ENCODE assay signal across 13 cellular contexts in genomic region chr19:15871570-15871969, GRCh38. TPM values are rescaled to one million over a fixed set of nuclear protein-coding genes. Genes with fewer than 3 reads are reported as not detected.
DNase-seq lines count a peak whose midpoint lies in the region; ATAC-seq, FAIRE-seq and TF ChIP-seq lines count a peak whose summit lies in the region.
"Had no signal": no experiment of that assay in that cellular context is flagged by ENCODE, and none has a peak within 500 bp of the region (broad histone marks: within the 10 kb centered on the region; RNA-seq: fewer than 3 reads in every experiment).

No MANE protein-coding gene starts in this region.

- FAIRE-seq in urothelium cell line (lab: Jason Lieb, UNC): no peak

- intact Hi-C loops in CD4-positive, alpha-beta T cell (cut with DNase I, micrococcal nuclease): no loop called here
- intact Hi-C loops in activated B cell treated with CpG ODN at 0.5 μM for 24 hours (cut with micrococcal nuclease): no loop called here

- peaks cover 28% of the 10 kb centered on the region for H3K27me3 Mint-ChIP-seq in CD4-positive, alpha-beta T cell
- peaks cover 17% of the 10 kb centered on the region for H3K27me3 Mint-ChIP-seq in activated B cell treated with CpG ODN at 0.5 μM for 24 hours
- no peaks in the 10 kb centered on the region for H3K27me3 Mint-ChIP-seq in progenitor cell of endocrine pancreas

- CTCF ChIA-PET in CD4-positive, alpha-beta T cell (lab: Charles Lee): no interaction called here
- CTCF ChIA-PET in activated B cell treated with CpG ODN at 0.5 μM for 24 hours (lab: Charles Lee): no interaction called here

- H3K27ac Mint-ChIP-seq in CD4-positive, alpha-beta T cell: no peak overlapping the region
- H3K27ac Mint-ChIP-seq in activated B cell treated with CpG ODN at 0.5 μM for 24 hours (no peak overlapping the region), progenitor cell of endocrine pancreas (no peak overlapping the region)

- peak; percentile 32 for ATAC-seq in CD4-positive, alpha-beta T cell (ENCODE audit: poor library complexity)
- ATAC-seq in activated B cell treated with CpG ODN at 0.5 μM for 24 hours (ENCODE audit: low read depth): no peak
- no peak for ATAC-seq in GM18870 (IDR thresholded peaks at IDR 0.05; ENCODE audit: unreplicated experiment)
- ATAC-seq: gastroesophageal sphincter had no signal

- peaks cover 4% of the 10 kb centered on the region for H3K9me3 Mint-ChIP-seq in CD4-positive, alpha-beta T cell
- H3K9me3 Mint-ChIP-seq in activated B cell treated with CpG ODN at 0.5 μM for 24 hours (peaks cover 11% of the 10 kb centered on the region), progenitor cell of endocrine pancreas (ENCODE audit: low read depth) (peaks cover 43% of the 10 kb centered on the region)

- POLR2A ChIA-PET in CD4-positive, alpha-beta T cell (lab: Charles Lee): interaction anchor here (1.5 kb wide), 1 partner anchor 35 kb away, joined by 7 read pairs; no protein-coding TSS in a partner anchor
- POLR2A ChIA-PET in activated B cell treated with CpG ODN at 0.5 μM for 24 hours (lab: Charles Lee): interaction anchor here (1.3 kb wide), 1 partner anchor 35 kb away, joined by 5 read pairs; no protein-coding TSS in a partner anchor

- no peaks in the 10 kb centered on the region for H3K9me3 ChIP-seq in CD4-positive, alpha-beta T cell (ENCODE audit: control insufficient read depth, low read length)
- H3K9me3 ChIP-seq: gastroesophageal sphincter, SJCRH30 had no signal

- DNase-seq in CD4-positive, alpha-beta T cell: peak in 2 of 10 experiments; percentile 2 to 5
- DNase-seq in GM13976 (ENCODE audit: low spot score): peak; percentile 46
- DNase-seq in activated B cell treated with CpG ODN at 0.5 μM for 24 hours: no peak
- peak; percentile 24 for DNase-seq in left kidney (ENCODE audit: low read depth, low spot score)
- DNase-seq in urothelium cell line (ENCODE audit: low spot score): no peak
- DNase-seq in progenitor cell of endocrine pancreas (ENCODE audit: low spot score, unreplicated experiment): no peak
- DNase-seq in HPDE6-E6E7 (ENCODE audit: extremely low spot score): no peak
- DNase-seq: DMS79 treated with DMSO at 0.1 percent for 48 hours, NCI-H2171, SJCRH30 had no signal

- H3K27ac ChIP-seq in CD4-positive, alpha-beta T cell (ENCODE audit: low read depth, low read length): no peak overlapping the region
- H3K27ac ChIP-seq: coronary artery, gastroesophageal sphincter, SJCRH30 had no signal

- no peaks in the 10 kb centered on the region for H3K36me3 Mint-ChIP-seq in CD4-positive, alpha-beta T cell (ENCODE audit: low read depth)
- no peaks in the 10 kb centered on the region for H3K36me3 Mint-ChIP-seq in activated B cell treated with CpG ODN at 0.5 μM for 24 hours (ENCODE audit: low read depth)
- no peaks in the 10 kb centered on the region for H3K36me3 Mint-ChIP-seq in progenitor cell of endocrine pancreas (ENCODE audit: insufficient read depth)

- H3K27me3 ChIP-seq in CD4-positive, alpha-beta T cell (ENCODE audit: control insufficient read depth, insufficient read depth, low read length): no peaks in the 10 kb centered on the region

- in situ Hi-C loops in GM13976 (cut with MboI; ENCODE audit: low sequenced_read_pairs, unreplicated experiment): no loop called here

- H3K4me1 Mint-ChIP-seq in CD4-positive, alpha-beta T cell (ENCODE audit: low read depth): peaks cover 4% of the 10 kb centered on the region
- H3K4me1 Mint-ChIP-seq in activated B cell treated with CpG ODN at 0.5 μM for 24 hours (peaks cover 19% of the 10 kb centered on the region), progenitor cell of endocrine pancreas (ENCODE audit: low read depth) (no peaks in the 10 kb centered on the region)

- H3K4me3 Mint-ChIP-seq in CD4-positive, alpha-beta T cell: peak overlapping the region; percentile 56
- H3K4me3 Mint-ChIP-seq in activated B cell treated with CpG ODN at 0.5 μM for 24 hours (peak overlapping the region; percentile 64), progenitor cell of endocrine pancreas (ENCODE audit: low read depth) (no peak overlapping the region)

- no peak for TF ChIP-seq CTCF in CD4-positive, alpha-beta T cell (IDR thresholded peaks at IDR 0.05)
- TF ChIP-seq CTCF in GM13976 (IDR thresholded peaks at IDR 0.05; ENCODE audit: borderline replicate concordance, control extremely low read depth, extremely low read depth, insufficient read depth, missing control alignments) (no peak), activated B cell treated with CpG ODN at 0.5 μM for 24 hours (IDR thresholded peaks at IDR 0.05) (no peak), progenitor cell of endocrine pancreas (IDR thresholded peaks at IDR 0.05; ENCODE audit: unreplicated experiment) (no peak)

RNA-seq across cellular contexts. Expression of gene CYP4F2, which starts 26.3 kb away (rescaled TPM):
- not detected for total RNA-seq in CD4-positive, alpha-beta T cell
- not detected in 2 replicates for total RNA-seq in activated B cell treated with CpG ODN at 0.5 μM for 24 hours
- total RNA-seq in progenitor cell of endocrine pancreas: not detected in 2 replicates
- total RNA-seq: gastroesophageal sphincter, SJCRH30 had no signal

RNA-seq across cellular contexts. Expression of gene OR10H1, which starts 56.1 kb away (rescaled TPM):
- total RNA-seq in CD4-positive, alpha-beta T cell: under 1 TPM in 1 of 2 experiments, not detected in 1; 0.08 TPM
- total RNA-seq in activated B cell treated with CpG ODN at 0.5 μM for 24 hours: 0.05 TPM in 1 of 2 replicates, not detected in the other
- 0.11 TPM in 1 of 2 replicates, not detected in the other for total RNA-seq in progenitor cell of endocrine pancreas
- total RNA-seq: gastroesophageal sphincter, SJCRH30 had no signal

Comparison
In these comparisons a context has a peak if more than half of its experiments do, and no peak if none do; other contexts are left out.
1. DNase-seq: peak in GM13976 (single experiment) and left kidney (single experiment); none in activated B cell treated with CpG ODN at 0.5 μM for 24 hours (single experiment), urothelium cell line (single experiment), progenitor cell of endocrine pancreas (single experiment) and HPDE6-E6E7 (single experiment).